Comparison of ENCODE assay signal across 12 cellular contexts in genomic region chr10:103693812-103694205, GRCh38.
DNase-seq lines count a peak whose midpoint lies in the region; ATAC-seq and TF ChIP-seq lines count a peak whose summit lies in the region.
"Had no signal": no experiment of that assay in that cellular context is flagged by ENCODE, and none has a peak within 500 bp of the region (broad histone marks: within the 10 kb centered on the region; RNA-seq: fewer than 3 reads in every experiment).

No MANE protein-coding gene starts in this region.

- peaks cover 0 to 20% (median 4%) of the 10 kb centered on the region in 11 experiments; a peak in 6 of 22 replicates for H3K36me3 ChIP-seq in BLaER1 treated with 17β-estradiol and CSF1 and Interleukin-3, amounts not matched to agents 10 nM and 100 nM
- no peaks in the 10 kb centered on the region for H3K36me3 ChIP-seq in HUES48 (ENCODE audit: control insufficient read depth, insufficient read depth, low read length)
- H3K36me3 ChIP-seq in brain microvascular endothelial cell (replicated peaks): no peaks in the 10 kb centered on the region
- H3K36me3 ChIP-seq: colonic mucosa, SJSA1 had no signal

- no peak overlapping the region for H3K27ac ChIP-seq in BLaER1 treated with 17β-estradiol and CSF1 and Interleukin-3, amounts not matched to agents 10 nM and 100 nM
- H3K27ac ChIP-seq in HUES48 (ENCODE audit: low read depth, low read length) (no peak overlapping the region), brain microvascular endothelial cell (no peak overlapping the region)
- H3K27ac ChIP-seq: colonic mucosa, SJSA1 had no signal

- TF ChIP-seq CTCF in brain microvascular endothelial cell (IDR thresholded peaks at IDR 0.05; ENCODE audit: low read depth, low read length, missing control alignments) (no peak), nephron progenitor cell (IDR thresholded peaks at IDR 0.05) (no peak)

- peaks cover 58% of the 10 kb centered on the region for H3K27me3 Mint-ChIP-seq in nephron progenitor cell (ENCODE audit: low read depth, poor library complexity)

- DNase-seq in brain microvascular endothelial cell (no peak), nephron progenitor cell (no peak), ureter (ENCODE audit: low spot score) (no peak), left lobe of liver (ENCODE audit: low spot score) (no peak), GM19240 (ENCODE audit: insufficient read length, low spot score) (no peak)
- DNase-seq: NCI-H2081, occipital lobe had no signal

- peak overlapping the region; percentile 73 to 98 (median 95) for H3K4me2 ChIP-seq in BLaER1 treated with 17β-estradiol and CSF1 and Interleukin-3, amounts not matched to agents 10 nM and 100 nM

- H3K36me3 Mint-ChIP-seq in nephron progenitor cell (ENCODE audit: low read depth): no peaks in the 10 kb centered on the region

- no peak overlapping the region for H3K27ac Mint-ChIP-seq in nephron progenitor cell

- H3K27me3 ChIP-seq in BLaER1 treated with 17β-estradiol and CSF1 and Interleukin-3, amounts not matched to agents 10 nM and 100 nM: peaks cover 0 to 18% (median 14%) of the 10 kb centered on the region in 11 experiments; a peak in 13 of 22 replicates
- peaks cover 41% of the 10 kb centered on the region for H3K27me3 ChIP-seq in HUES48 (ENCODE audit: control insufficient read depth, insufficient read depth, low read length)
- no peaks in the 10 kb centered on the region for H3K27me3 ChIP-seq in brain microvascular endothelial cell (replicated peaks)
- H3K27me3 ChIP-seq: colonic mucosa had no signal

- H3K4me1 Mint-ChIP-seq in nephron progenitor cell: peaks cover 48% of the 10 kb centered on the region

- peak overlapping the region; percentile 87 for H3K4me3 Mint-ChIP-seq in nephron progenitor cell

- H3K9me3 Mint-ChIP-seq in nephron progenitor cell: no peaks in the 10 kb centered on the region

- ATAC-seq in left lobe of liver (no peak), GM18511 (IDR thresholded peaks at IDR 0.05; ENCODE audit: unreplicated experiment) (no peak)

- peak overlapping the region; percentile 32 to 66 (median 48); a peak in 18 of 20 replicates for H3K4me3 ChIP-seq in BLaER1 treated with 17β-estradiol and CSF1 and Interleukin-3, amounts not matched to agents 10 nM and 100 nM
- H3K4me3 ChIP-seq in HUES48 (ENCODE audit: low read depth, low read length) (peak overlapping the region; percentile 56), brain microvascular endothelial cell (ENCODE audit: low read depth, low read length) (peak overlapping the region; percentile 47)
- H3K4me3 ChIP-seq: SJSA1 had no signal

- no peaks in the 10 kb centered on the region for H3K9me3 ChIP-seq in BLaER1 treated with 17β-estradiol and CSF1 and Interleukin-3, amounts not matched to agents 10 nM and 100 nM (replicated peaks in 1 of 11)
- H3K9me3 ChIP-seq in HUES48 (ENCODE audit: control insufficient read depth, insufficient read depth, low read length): no peaks in the 10 kb centered on the region
- H3K9me3 ChIP-seq: colonic mucosa, SJSA1 had no signal

- H3K4me1 ChIP-seq in BLaER1 treated with 17β-estradiol and CSF1 and Interleukin-3, amounts not matched to agents 10 nM and 100 nM: peaks cover 68 to 86% (median 76%) of the 10 kb centered on the region in 10 experiments
- H3K4me1 ChIP-seq in HUES48 (ENCODE audit: control insufficient read depth, insufficient read depth, low read length): peaks cover 24% of the 10 kb centered on the region

- H3K9ac ChIP-seq in BLaER1 treated with 17β-estradiol and CSF1 and Interleukin-3, amounts not matched to agents 10 nM and 100 nM: peak overlapping the region in 7 of 11 experiments; percentile 9 to 62 (median 56); a peak in 9 of 22 replicates
- no peak overlapping the region for H3K9ac ChIP-seq in HUES48 (ENCODE audit: low read depth, low read length)

- in situ Hi-C loops in brain microvascular endothelial cell (cut with HindIII; ENCODE audit: low pct_ligation_motif_present, low sequenced_read_pairs): no loop called here

- H4K20me1 ChIP-seq in BLaER1 treated with 17β-estradiol and CSF1 and Interleukin-3, amounts not matched to agents 10 nM and 100 nM: peaks cover 22 to 88% (median 58%) of the 10 kb centered on the region in 11 experiments; a peak in 17 of 22 replicates
